In genomic region chr17:57755479-57756070, GRCh38 we compare ENCODE assay signal across 1 cellular context.
TF ChIP-seq lines count a peak whose summit lies in the region.

No MANE protein-coding gene starts in this region.

TF ChIP-seq in HepG2, 621 proteins besides CTCF, POLR2A, EP300 and RAD21:
- TF ChIP-seq REST (IDR thresholded peaks at IDR 0.05; ENCODE audit: borderline replicate concordance in 1 of 2, low read depth in 1 of 2, low read length in 2 of 2), result peak; percentile 41 to 90
- no peak for TF ChIP-seq ZNF782 (CRISPR knock-in tag; IDR thresholded peaks at IDR 0.05; ENCODE audit: borderline replicate concordance)
- TF ChIP-seq MIER2 (CRISPR knock-in tag; IDR thresholded peaks at IDR 0.05), result peak; percentile 87; the same call in 1 of the 2 replicates
- no peak for TF ChIP-seq ZBTB44 (CRISPR knock-in tag; IDR thresholded peaks at IDR 0.05)
- 0 out of 2 replicates have a peak, but pooled peaks have one; percentile 7 for TF ChIP-seq ZNF574 (CRISPR knock-in tag; IDR thresholded peaks at IDR 0.05)
- no peak for TF ChIP-seq KLF11 (CRISPR knock-in tag; IDR thresholded peaks at IDR 0.05)
- TF ChIP-seq FOXA1 (IDR thresholded peaks at IDR 0.05), result no peak
- TF ChIP-seq FOXA1 (CRISPR knock-in tag; IDR thresholded peaks at IDR 0.05), result 0 out of 2 replicates have a peak, but pooled peaks have one; percentile 23
